Comparison of ENCODE assay signal across 8 cellular contexts in the genomic region with DNA sequence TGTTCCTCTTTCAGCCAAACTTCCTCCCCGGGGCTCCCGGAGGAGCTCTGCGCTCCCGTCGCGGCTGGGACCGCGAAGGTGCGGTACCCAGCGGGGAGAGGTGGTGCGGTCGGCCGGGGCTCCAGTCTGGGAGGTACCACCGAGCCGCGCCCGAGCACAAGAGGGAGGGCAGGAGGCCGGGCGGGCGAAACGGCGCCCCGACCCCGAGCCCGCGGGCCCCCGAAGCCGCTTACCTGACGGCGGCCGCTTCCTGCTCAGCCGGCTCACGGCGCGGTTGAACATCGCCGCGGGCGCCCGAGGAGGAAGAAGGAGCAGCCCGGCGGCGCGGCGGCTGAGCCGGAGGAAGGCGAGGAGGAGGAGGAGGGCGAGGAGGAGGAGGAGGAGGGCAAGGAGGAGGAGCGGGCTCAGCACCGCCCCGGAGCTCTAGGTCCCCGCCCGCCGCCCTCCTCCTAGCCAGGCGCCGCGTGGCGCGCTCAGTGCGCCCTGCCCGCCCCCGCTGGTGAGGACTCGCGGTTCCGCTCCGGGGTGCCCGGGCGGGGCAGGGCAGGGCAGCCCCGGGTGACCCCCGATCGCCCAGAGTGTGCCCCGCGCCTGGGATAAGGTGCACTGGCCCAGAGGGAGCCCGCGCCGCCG. TPM values are rescaled to one million over a fixed set of nuclear protein-coding genes. Genes with fewer than 3 reads are reported as not detected.
DNase-seq lines count a peak whose midpoint lies in the region; ATAC-seq, FAIRE-seq and TF ChIP-seq lines count a peak whose summit lies in the region.

A gene with protein sequence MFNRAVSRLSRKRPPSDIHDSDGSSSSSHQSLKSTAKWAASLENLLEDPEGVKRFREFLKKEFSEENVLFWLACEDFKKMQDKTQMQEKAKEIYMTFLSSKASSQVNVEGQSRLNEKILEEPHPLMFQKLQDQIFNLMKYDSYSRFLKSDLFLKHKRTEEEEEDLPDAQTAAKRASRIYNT (minus strand): TSS at position 363 of the 633 bp plus-strand sequence. CDS start 81 bp downstream, at position 282.

- H3K9ac ChIP-seq in GM12878 (ENCODE audit: control insufficient read depth, insufficient read depth, low read length), result peak within 1 kb of the TSS; percentile 55

- H3K27me3 Mint-ChIP-seq in IgD-negative memory B cell, result peaks cover 3% of the 10 kb centered on the region

- H4K20me1 ChIP-seq in GM12878 (ENCODE audit: control insufficient read depth, insufficient read depth), result peaks cover 3% of the 10 kb centered on the region; the same call in 1 of the 2 replicates

- no peak for TF ChIP-seq EP300 in GM12878 (IDR thresholded peaks at IDR 0.05; ENCODE audit: borderline replicate concordance in 1 of 2, control insufficient read depth in 1 of 2, low read depth in 2 of 2, low read length in 2 of 2)

- H3K4me2 ChIP-seq in GM12878 (ENCODE audit: control insufficient read depth, insufficient read depth), result peak within 1 kb of the TSS; percentile 92

- WGBS in GM12878 (ENCODE audit: insufficient coverage, insufficient replicate concordance, low lambda C conversion rate, missing lambda C conversion rate), result under 1% methylated on average over 69 of the region's 77 CpGs
- WGBS in spleen, 5 donors, result 0 to 1% (median 0%) methylated on average over 46 to 77 of the region's 77 CpGs

- ATAC-seq in GM21529 (IDR thresholded peaks at IDR 0.05; ENCODE audit: unreplicated experiment) (peak; percentile 76), GM12878 (peak; percentile 84)

- TF ChIP-seq CTCF in GM12878 (IDR thresholded peaks at IDR 0.05 in 2 of 3, conservative IDR thresholded peaks at IDR 0.05 in 1 of 3; ENCODE audit: control insufficient read depth in 2 of 3, extremely low read depth in 1 of 3, insufficient read depth in 1 of 3, low read depth in 3 of 3, low read length in 3 of 3) (no peak), spleen (IDR thresholded peaks at IDR 0.05 in 8 of 11, conservative IDR thresholded peaks at IDR 0.05 in 3 of 11) (no peak)

- H3K4me3 ChIP-seq in GM12878 (peak within 1 kb of the TSS; percentile 84), spleen (peak within 1 kb of the TSS; percentile 61 to 97 (median 84))

- peaks cover 49% of the 10 kb centered on the region for H3K79me2 ChIP-seq in GM12878 (ENCODE audit: control insufficient read depth, insufficient read depth, low read length)

- in situ Hi-C loops in GM12878 (cut with MboI), result no loop called here

- H3K4me1 Mint-ChIP-seq in IgD-negative memory B cell, result peaks cover 24 to 26% (median 25%) of the 10 kb centered on the region in 3 donors

- H3K36me3 ChIP-seq in GM12878 (ENCODE audit: control insufficient read depth in 2 of 2, insufficient read depth in 2 of 2, low read length in 1 of 2) (no peaks in the 10 kb centered on the region), spleen (no peaks in the 10 kb centered on the region)

- H3K4me3 Mint-ChIP-seq in IgD-negative memory B cell, result peak within 1 kb of the TSS; percentile 93 to 99 (median 98)

- H3K27ac Mint-ChIP-seq in IgD-negative memory B cell, result peak within 1 kb of the TSS; percentile 89 to 94 (median 92)

- DNase-seq in Daoy (ENCODE audit: low read depth) (peak; percentile 87), T-helper 22 cell (ENCODE audit: low read depth) (peak; percentile 66), GM12878 (ENCODE audit: low read depth, low spot score) (no peak), iPS-NIHi11 (ENCODE audit: low spot score) (peak; percentile 76), spleen (peak; percentile 94), DMS153 (lab: John Stamatoyannopoulos, UW) (no peak)

- SMC1A ChIA-PET in GM12878 (lab: Charles Lee; ENCODE audit: uncharacterized antibody, unreplicated experiment), result interaction anchor here (0.5 to 3.3 kb wide), 8 partner anchors 12 to 422 kb away, joined by 3 to 16 read pairs (median 4); no protein-coding TSS in a partner anchor

- BruUV-seq in GM12878 (replicated peaks; lab: Mats Ljungman, UMichigan), result no TSS peak

- H3K9me3 ChIP-seq in GM12878 (replicated peaks; ENCODE audit: control insufficient read depth, insufficient read depth, low read length), result no peaks in the 10 kb centered on the region
- no peaks in the 10 kb centered on the region for H3K9me3 ChIP-seq in spleen

- H3K4me1 ChIP-seq in GM12878 (ENCODE audit: control insufficient read depth, insufficient read depth, low read length) (peaks cover 25% of the 10 kb centered on the region), spleen (peaks cover 0 to 66% (median 51%) of the 10 kb centered on the region in 6 donors)

- peaks cover 1% of the 10 kb centered on the region for H3K36me3 Mint-ChIP-seq in IgD-negative memory B cell

- H2AFZ ChIP-seq in GM12878 (ENCODE audit: control insufficient read depth, low read depth, low read length), result peak within 1 kb of the TSS; percentile 71

- POLR2A ChIA-PET in GM12878 (lab: Charles Lee), result interaction anchor here (0.6 to 4.0 kb wide), 10 partner anchors 12 to 176 kb away, joined by 3 to 24 read pairs (median 5); a partner anchor contains a TSS

- H3K27me3 ChIP-seq in GM12878 (replicated peaks in 1 of 2; ENCODE audit: control insufficient read depth in 2 of 2, insufficient read depth in 2 of 2, low read length in 1 of 2) (no peaks in the 10 kb centered on the region), spleen (replicated peaks in 1 of 7) (peaks cover 0 to 37% (median 0%) of the 10 kb centered on the region in 7 donors)

- CTCF ChIA-PET in GM12878 (lab: Yijun Ruan, JAX), result interaction anchor here (0.8 to 5.1 kb wide), 28 partner anchors 8 to 343 kb away, joined by 3 to 45 read pairs (median 6); a partner anchor contains a TSS

- no peak for TF ChIP-seq RAD21 in GM12878 (IDR thresholded peaks at IDR 0.05; ENCODE audit: insufficient read depth, low read depth, low read length)

- TF ChIP-seq POLR2A in GM12878 (IDR thresholded peaks at IDR 0.05; ENCODE audit: low read depth, low read length) (peak; percentile 84), spleen (IDR thresholded peaks at IDR 0.05) (no peak)

- H3K9me3 Mint-ChIP-seq in IgD-negative memory B cell, result no peaks in the 10 kb centered on the region

- H3K27ac ChIP-seq in GM12878 (ENCODE audit: control insufficient read depth, insufficient read depth) (peak within 1 kb of the TSS; percentile 59), spleen (peak within 1 kb of the TSS; percentile 55 to 87 (median 74))

- intact Hi-C loops in GM12878 (cut with micrococcal nuclease; ENCODE audit: unreplicated experiment), result loop anchor here (2.0 to 5.0 kb wide), 4 partner anchors 54 to 335 kb away; a partner anchor contains a TSS
- intact Hi-C loops in spleen (cut with DNase I; ENCODE audit: low total_unique reads), result no loop called here

- RAD21 ChIA-PET in GM12878 (lab: Charles Lee; ENCODE audit: unreplicated experiment), result interaction anchor here (1.0 to 5.3 kb wide), 12 partner anchors 12 to 343 kb away, joined by 3 to 55 read pairs (median 8); a partner anchor contains a TSS

- no peak for FAIRE-seq in GM12878 (lab: Jason Lieb, UNC)

TF ChIP-seq in GM12878, 131 proteins besides CTCF, POLR2A, EP300 and RAD21 (continues in another document):
- TF ChIP-seq CEBPB (IDR thresholded peaks at IDR 0.05; ENCODE audit: borderline replicate concordance in 1 of 2, low read depth in 2 of 2, low read length in 2 of 2), result no peak
- 0 out of 2 replicates have a peak, but pooled peaks have one; percentile 10 for TF ChIP-seq TCF12 (IDR thresholded peaks at IDR 0.05; ENCODE audit: low read depth, low read length)
- TF ChIP-seq, protein P1, sequence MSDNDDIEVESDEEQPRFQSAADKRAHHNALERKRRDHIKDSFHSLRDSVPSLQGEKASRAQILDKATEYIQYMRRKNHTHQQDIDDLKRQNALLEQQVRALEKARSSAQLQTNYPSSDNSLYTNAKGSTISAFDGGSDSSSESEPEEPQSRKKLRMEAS (IDR thresholded peaks at IDR 0.05; ENCODE audit: low read depth, low read length), result peak; percentile 45; the same call in 1 of the 2 replicates
- TF ChIP-seq TAF1 (IDR thresholded peaks at IDR 0.05; ENCODE audit: borderline replicate concordance, low read depth, low read length), result peak; percentile 37; the same call in 1 of the 2 replicates
- TF ChIP-seq MYC (IDR thresholded peaks at IDR 0.05; ENCODE audit: insufficient read depth, insufficient read length, insufficient replicate concordance, low read length, severe bottlenecking), result peak; percentile 53
- TF ChIP-seq MXI1 (IDR thresholded peaks at IDR 0.05; ENCODE audit: low read depth, low read length), result peak; percentile 38; the same call in 1 of the 2 replicates
- peak; percentile 64 for TF ChIP-seq IKZF1 (conservative IDR thresholded peaks at IDR 0.05)
- peak in 1 of 2 experiments; percentile 56; a peak in 2 of 4 replicates for TF ChIP-seq BHLHE40 (IDR thresholded peaks at IDR 0.05; ENCODE audit: borderline replicate concordance in 1 of 2, low read depth in 2 of 2, low read length in 1 of 2)
- peak in 1 of 2 experiments; percentile 92; a peak in 2 of 3 replicates for TF ChIP-seq EGR1 (IDR thresholded peaks at IDR 0.05; ENCODE audit: borderline replicate concordance in 1 of 2, low read depth in 2 of 2, low read length in 2 of 2)

RNA-seq across cellular contexts. Expression of the gene that starts here (rescaled TPM):
- total RNA-seq in Daoy (2014; rRNA removed; shearing (Covaris generic)), result 22.1 and 22.8 TPM in 2 replicates
- polyA plus RNA-seq in IgD-negative memory B cell (42.7 TPM), GM12878 (2011; rRNA removed) (186 and 284 TPM in 2 replicates), GM12878 (2014; fragmentation: Illumina TruSeq; extraction: Trizol) (193 and 226 TPM in 2 replicates), GM12878 (2014; fragmentation: Nextera tagmentation; extraction: Ambion mirVana) (100 to 1,000 TPM in 1 of 2 experiments, 10 to 100 TPM in 1; 72.8 to 134 TPM), GM12878 (2014; rRNA removed) (134 and 157 TPM in 2 replicates), GM12878 (2016; fragmentation: Nextera tagmentation; extraction: Ambion mirVana) (100 to 1,000 TPM; 116 to 123 TPM), spleen (100 to 1,000 TPM in 1 of 3 donors, 10 to 100 TPM in 2; 52.7 to 127 (median 92.9) TPM)
- total RNA-seq in GM12878 (2013; cell fraction: nucleolus; rRNA removed), result 17.2 and 20.2 TPM in 2 replicates
- total RNA-seq in GM12878 (2014; rRNA removed) (97.4 and 102 TPM in 2 replicates), GM12878 (2014; rRNA removed; fragmentation: Illumina TruSeq; extraction: Trizol) (124 and 131 TPM in 2 replicates), GM12878 (2021) (114 and 128 TPM in 2 replicates), spleen (10 to 100 TPM; 29.1 to 74.1 (median 38.9) TPM)
- 113 TPM for polyA plus RNA-seq in GM12878 (2011; ENCODE audit: low read depth)
- 71.0 and 87.2 TPM in 2 replicates for polyA plus RNA-seq in GM12878 (2011; cell fraction: cytosol; rRNA removed)
- 39.4 and 46.2 TPM in 2 replicates for polyA plus RNA-seq in GM12878 (2011; cell fraction: nucleus; rRNA removed)
- 162 and 180 TPM in 2 replicates for polyA plus RNA-seq in GM12878 (2012)
- polyA minus RNA-seq in GM12878 (2011; rRNA and poly(A)+ RNA removed), result 38.0 and 39.4 TPM in 2 replicates
- 34.1 and 34.9 TPM in 2 replicates for polyA minus RNA-seq in GM12878 (2011; cell fraction: cytosol; rRNA and poly(A)+ RNA removed)
- polyA minus RNA-seq in GM12878 (2011; cell fraction: nucleus; rRNA and poly(A)+ RNA removed), result 8.6 and 10.7 TPM in 2 replicates

Comparison
In these comparisons a context has a peak if more than half of its experiments do, and no peak if none do; other contexts are left out.
1. DNase-seq: peak in Daoy (single experiment), T-helper 22 cell (single experiment), iPS-NIHi11 (single experiment) and spleen (single experiment); none in GM12878 (single experiment) and DMS153 (single experiment).